In genomic region chr17:80783971-80784370, GRCh38 we compare ENCODE assay signal across 23 cellular contexts.
DNase-seq lines count a peak whose midpoint lies in the region; ATAC-seq and TF ChIP-seq lines count a peak whose summit lies in the region.
"Had no signal": no experiment of that assay in that cellular context is flagged by ENCODE, and none has a peak within 500 bp of the region (broad histone marks: within the 10 kb centered on the region; RNA-seq: fewer than 3 reads in every experiment).

No MANE protein-coding gene starts in this region.

- CTCF ChIA-PET in T-cell (lab: Charles Lee), result no interaction called here

- H3K27ac Mint-ChIP-seq in activated T-cell treated with anti-CD3 and anti-CD28 coated beads, Interleukin-2, amount 50 U/mL, for 72 hours, result peak overlapping the region; percentile 33
- peak overlapping the region; percentile 96 to 97 for H3K27ac Mint-ChIP-seq in T-cell
- H3K27ac Mint-ChIP-seq: mesothelial cell of epicardium had no signal

- no peaks in the 10 kb centered on the region for H3K27me3 Mint-ChIP-seq in activated T-cell treated with anti-CD3 and anti-CD28 coated beads, Interleukin-2, amount 50 U/mL, for 72 hours (ENCODE audit: low read depth)
- no peaks in the 10 kb centered on the region for H3K27me3 Mint-ChIP-seq in T-cell
- H3K27me3 Mint-ChIP-seq: CD4-positive, CD25-positive, alpha-beta regulatory T cell had no signal

- 83 to 91% methylated on average over 6 of the region's 6 CpGs for WGBS in sigmoid colon, 2 donors

- TF ChIP-seq EP300 in sigmoid colon (IDR thresholded peaks at IDR 0.05), result no peak

- DNase-seq in activated T-cell treated with anti-CD3 and anti-CD28 coated beads, Interleukin-2, amount 50 U/mL, for 72 hours, result no peak
- DNase-seq in activated T-cell treated with anti-CD3 and anti-CD28 coated beads, Interleukin-2, amount 50 U/mL, for 1 hour, result no peak
- DNase-seq in T-cell, result no peak
- DNase-seq in coronary artery (ENCODE audit: low spot score), result peak; percentile 41
- peak; percentile 66 for DNase-seq in sigmoid colon
- no peak for DNase-seq in NCI-H446 (lab: John Stamatoyannopoulos, UW)
- DNase-seq in superior temporal gyrus (ENCODE audit: extremely low spot score), result no peak
- DNase-seq in occipital lobe (lab: John Stamatoyannopoulos, UW), result no peak
- DNase-seq: activated CD4-positive, CD25-positive, alpha-beta regulatory T cell; CD4-positive, CD25-positive, alpha-beta regulatory T cell; DMS53; glutamatergic neuron; left colon; SJCRH30; small intestine; stimulated activated CD4-positive, alpha-beta T cell treated with anti-CD3 and anti-CD28 coated beads, Interleukin-2, amount 100 ng/mL, for 48 hours; stomach had no signal

- POLR2A ChIA-PET in T-cell (lab: Charles Lee), result no interaction called here

- intact Hi-C loops in sigmoid colon (cut with DNase I), result no loop called here

- H3K4me1 Mint-ChIP-seq in activated T-cell treated with anti-CD3 and anti-CD28 coated beads, Interleukin-2, amount 50 U/mL, for 72 hours (ENCODE audit: low read depth), result peaks cover 86% of the 10 kb centered on the region
- peaks cover 77 to 88% (median 82%) of the 10 kb centered on the region in 3 donors for H3K4me1 Mint-ChIP-seq in T-cell

- peaks cover 9 to 12% of the 10 kb centered on the region in 2 donors for H3K36me3 Mint-ChIP-seq in activated T-cell treated with anti-CD3 and anti-CD28 coated beads, Interleukin-2, amount 50 U/mL, for 72 hours (ENCODE audit: insufficient read depth in 2 of 2)
- peaks cover 16% of the 10 kb centered on the region for H3K36me3 Mint-ChIP-seq in T-cell

- H3K9me3 Mint-ChIP-seq in activated T-cell treated with anti-CD3 and anti-CD28 coated beads, Interleukin-2, amount 50 U/mL, for 72 hours, result peaks cover 2 to 7% of the 10 kb centered on the region in 2 donors
- H3K9me3 Mint-ChIP-seq in T-cell, result peaks cover 0 to 9% (median 0%) of the 10 kb centered on the region in 3 donors

- H3K4me1 ChIP-seq in sigmoid colon, result peaks cover 0 to 54% (median 36%) of the 10 kb centered on the region in 4 donors

- no peak overlapping the region for H3K4me3 ChIP-seq in coronary artery
- H3K4me3 ChIP-seq in sigmoid colon, result no peak overlapping the region
- H3K4me3 ChIP-seq: adrenal gland, cardiac muscle cell, dorsolateral prefrontal cortex, SJCRH30, stomach had no signal

- no peak overlapping the region for H3K27ac ChIP-seq in coronary artery
- peak overlapping the region in 3 of 4 donors; percentile 66 to 79 (median 72) for H3K27ac ChIP-seq in sigmoid colon
- H3K27ac ChIP-seq: adrenal gland, cardiac muscle cell, HL-60, SJCRH30 had no signal

- peak overlapping the region; percentile 36 to 78 for H3K4me3 Mint-ChIP-seq in activated T-cell treated with anti-CD3 and anti-CD28 coated beads, Interleukin-2, amount 50 U/mL, for 72 hours
- peak overlapping the region in 1 of 3 donors; percentile 77 for H3K4me3 Mint-ChIP-seq in T-cell
- H3K4me3 Mint-ChIP-seq: mesothelial cell of epicardium, neural crest cell had no signal

- H3K27me3 ChIP-seq in sigmoid colon, result no peaks in the 10 kb centered on the region
- H3K27me3 ChIP-seq: adrenal gland, cardiac muscle cell, dorsolateral prefrontal cortex, SJCRH30, stomach had no signal

- TF ChIP-seq CTCF in coronary artery (IDR thresholded peaks at IDR 0.05) (no peak), sigmoid colon (IDR thresholded peaks at IDR 0.05) (no peak)

- TF ChIP-seq POLR2A in sigmoid colon (IDR thresholded peaks at IDR 0.05), result no peak

- no peak for ATAC-seq in activated T-cell treated with anti-CD3 and anti-CD28 coated beads, Interleukin-2, amount 50 U/mL, for 72 hours (replicated peaks in 1 of 2)
- no peak for ATAC-seq in T-cell (replicated peaks in 1 of 4)
- ATAC-seq: left colon had no signal

- H3K9me3 ChIP-seq in sigmoid colon, result no peaks in the 10 kb centered on the region
- H3K9me3 ChIP-seq: adrenal gland, SJCRH30, stomach had no signal

- no peaks in the 10 kb centered on the region for H3K36me3 ChIP-seq in sigmoid colon
- H3K36me3 ChIP-seq: adrenal gland, cardiac muscle cell, SJCRH30 had no signal

Comparison
In these comparisons a context has a peak if more than half of its experiments do, and no peak if none do; other contexts are left out.
1. DNase-seq: peak in coronary artery (single experiment) and sigmoid colon (single experiment); none in activated T-cell treated with anti-CD3 and anti-CD28 coated beads, Interleukin-2, amount 50 U/mL, for 72 hours (0 of 2), activated T-cell treated with anti-CD3 and anti-CD28 coated beads, Interleukin-2, amount 50 U/mL, for 1 hour (single experiment), T-cell (0 of 34), NCI-H446 (0 of 2), superior temporal gyrus (single experiment) and occipital lobe (single experiment).
2. H3K27ac ChIP-seq: peak in sigmoid colon (3 of 4); none in coronary artery (0 of 2).